Comparison of ENCODE assay signal across 21 cellular contexts in genomic region chr10:131221632-131222277, GRCh38.
"Had no signal": no experiment of that assay in that cellular context is flagged by ENCODE, and none has a peak within 500 bp of the region (broad histone marks: within the 10 kb centered on the region; RNA-seq: fewer than 3 reads in every experiment).

No MANE protein-coding gene starts in this region.

- H3K27me3 ChIP-seq: right atrium auricular region, sigmoid colon, testis had no signal

- H3K4me3 ChIP-seq: esophagus squamous epithelium, mucosa of descending colon, prostate gland, right atrium auricular region, sigmoid colon, testis, tibial artery had no signal

- H3K36me3 ChIP-seq: esophagus squamous epithelium, prostate gland, right atrium auricular region, sigmoid colon, tibial artery had no signal

- ATAC-seq: effector memory CD8-positive, alpha-beta T cell; left colon; mucosa of descending colon; natural killer cell treated with Interleukin-12 subunit alpha and Interleukin-12 subunit beta and Interleukin-15 and Interleukin-18, amount 100 ng/mL, for 72 hours; stimulated activated memory B cell treated with anti-CD40 and anti-IgM and Interleukin-4, amounts not matched to agents 10 μg/mL and 1 μg/mL and 100 μg/mL, for 72 hours; stimulated activated naive CD8-positive, alpha-beta T cell treated with anti-CD3 and anti-CD28 coated beads, Interleukin-15, Interleukin-2, amounts not matched to agents 100 U/mL and 50 U/mL, for 24 hours had no signal

- DNase-seq: cerebellar nuclear complex; cortex of kidney; effector memory CD8-positive, alpha-beta T cell; erythroblast; esophagus squamous epithelium; foreskin melanocyte; head of caudate nucleus; left colon; mesenchymal stem cell; mucosa of descending colon; naive B cell; sigmoid colon; stimulated activated CD4-positive, alpha-beta T cell treated with anti-CD3 and anti-CD28 coated beads, Interleukin-4, amount 100 ng/mL, for 4 hours; stimulated activated naive CD8-positive, alpha-beta T cell treated with anti-CD3 and anti-CD28 coated beads, Interleukin-15, Interleukin-2, amounts not matched to agents 100 U/mL and 50 U/mL, for 24 hours; substantia nigra; testis; tibial artery had no signal

- H3K9me3 ChIP-seq: esophagus squamous epithelium, prostate gland, right atrium auricular region, sigmoid colon, testis, tibial artery had no signal

- H3K4me1 ChIP-seq: esophagus squamous epithelium, prostate gland, right atrium auricular region, sigmoid colon, testis, tibial artery had no signal

- H3K27ac ChIP-seq: esophagus squamous epithelium, prostate gland, right atrium auricular region, sigmoid colon, testis, tibial artery had no signal
